In the genomic region with DNA sequence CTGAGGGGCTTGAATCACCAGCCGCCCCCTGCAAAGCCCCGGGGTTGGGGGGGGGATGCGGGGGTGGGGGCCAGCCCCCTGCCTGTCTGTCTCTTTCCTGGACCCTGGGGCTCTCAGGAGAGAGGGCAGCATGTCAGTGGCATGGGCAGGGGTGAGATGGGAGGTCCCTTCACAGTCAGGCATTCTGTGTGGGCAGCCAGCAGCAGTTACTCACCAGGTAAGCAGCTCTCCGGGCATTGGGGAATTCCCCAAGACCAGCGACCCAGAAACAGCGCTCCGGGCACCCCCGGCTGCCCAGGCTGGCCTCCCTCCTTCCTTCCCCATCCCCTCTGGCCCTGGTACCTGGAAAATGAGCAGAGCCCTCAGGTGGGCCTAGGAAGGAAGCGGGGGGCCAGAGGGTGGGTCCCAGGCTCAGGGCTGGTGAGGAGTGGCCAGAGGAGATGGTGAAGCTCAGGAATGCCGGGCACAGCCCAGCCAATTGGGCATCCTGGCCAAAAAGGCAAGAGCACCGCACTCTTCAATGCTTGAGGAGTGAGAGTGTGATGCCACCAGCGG, we compare ENCODE assay signal across 11 cellular contexts. TPM values are rescaled to one million over a fixed set of nuclear protein-coding genes. Genes with fewer than 3 reads are reported as not detected.
DNase-seq lines count a peak whose midpoint lies in the region; ATAC-seq lines count a peak whose summit lies in the region.
"Had no signal": no experiment of that assay in that cellular context is flagged by ENCODE, and none has a peak within 500 bp of the region (broad histone marks: within the 10 kb centered on the region; RNA-seq: fewer than 3 reads in every experiment).

No MANE protein-coding gene starts in this region.

- no peaks in the 10 kb centered on the region for H3K36me3 ChIP-seq in ACC112 (ENCODE audit: insufficient read depth, low read length)
- no peaks in the 10 kb centered on the region for H3K36me3 ChIP-seq in GM23248 (ENCODE audit: low read depth)

- H3F3A ChIP-seq in GM23248 (ENCODE audit: insufficient read depth) = peaks cover 5% of the 10 kb centered on the region; the same call in 1 of the 2 replicates

- ATAC-seq in activated T-helper 17 cell treated with anti-CD3 and anti-CD28 coated beads, Interleukin-2, amount 50 U/mL, for 72 hours (replicated peaks) = peak; percentile 80
- ATAC-seq in HG03135 (IDR thresholded peaks at IDR 0.05; ENCODE audit: unreplicated experiment) (no peak), HG03139 (IDR thresholded peaks at IDR 0.05; ENCODE audit: unreplicated experiment) (no peak), GM19324 (IDR thresholded peaks at IDR 0.05; ENCODE audit: low FRiP score, unreplicated experiment) (no peak)

- WGBS in GM23248 (ENCODE audit: low coverage in 1 of 2, low lambda C conversion rate in 2 of 2, missing lambda C conversion rate in 2 of 2), 2 experiments = 29 to 51% methylated on average over 9 to 12 of the region's 12 CpGs

- H3K27me3 ChIP-seq in ACC112 (ENCODE audit: insufficient read depth, low read length) (no peaks in the 10 kb centered on the region), GM23248 (replicated peaks; ENCODE audit: insufficient read depth) (no peaks in the 10 kb centered on the region)

- peaks cover 12% of the 10 kb centered on the region for H3K36me3 Mint-ChIP-seq in activated T-helper 17 cell treated with anti-CD3 and anti-CD28 coated beads, Interleukin-2, amount 50 U/mL, for 72 hours (ENCODE audit: low read depth)

- H3K27me3 Mint-ChIP-seq in activated T-helper 17 cell treated with anti-CD3 and anti-CD28 coated beads, Interleukin-2, amount 50 U/mL, for 72 hours = no peaks in the 10 kb centered on the region
- H3K27me3 Mint-ChIP-seq: activated CD4-positive, alpha-beta T cell treated with anti-CD3 and anti-CD28 coated beads, Interleukin-2, amount 10 ng/mL, durations not matched to agents 7 days and 5 days had no signal

- H3K79me2 ChIP-seq in ACC112 (ENCODE audit: control insufficient read depth, insufficient read depth, low read length, unreplicated experiment) (peaks cover 13% of the 10 kb centered on the region), GM23248 (ENCODE audit: insufficient read depth) (no peaks in the 10 kb centered on the region)

- no peaks in the 10 kb centered on the region for H3K9me3 Mint-ChIP-seq in activated T-helper 17 cell treated with anti-CD3 and anti-CD28 coated beads, Interleukin-2, amount 50 U/mL, for 72 hours
- H3K9me3 Mint-ChIP-seq: activated CD4-positive, alpha-beta T cell treated with anti-CD3 and anti-CD28 coated beads, Interleukin-2, amount 10 ng/mL, durations not matched to agents 7 days and 5 days had no signal

- DNase-seq in GM23248 (peak; percentile 89), kidney glomerular epithelial cell (lab: John Stamatoyannopoulos, UW) (peak; percentile 93), NCI-H1092 (lab: John Stamatoyannopoulos, UW) (no peak)
- DNase-seq: activated CD4-positive, alpha-beta T cell treated with anti-CD3 and anti-CD28 coated beads, Interleukin-2, amount 10 ng/mL, durations not matched to agents 7 days and 5 days had no signal

- H3K4me3 Mint-ChIP-seq in activated T-helper 17 cell treated with anti-CD3 and anti-CD28 coated beads, Interleukin-2, amount 50 U/mL, for 72 hours = peak overlapping the region; percentile 54
- H3K4me3 Mint-ChIP-seq: activated CD4-positive, alpha-beta T cell treated with anti-CD3 and anti-CD28 coated beads, Interleukin-2, amount 10 ng/mL, durations not matched to agents 7 days and 5 days had no signal

- H3K27ac ChIP-seq in ACC112 (ENCODE audit: low read depth, low read length) (peak overlapping the region; percentile 87), GM23248 (no peak overlapping the region)

- in situ Hi-C loops in GM23248 (cut with MboI) = no loop called here

- peak overlapping the region; percentile 36 for H3K27ac Mint-ChIP-seq in activated T-helper 17 cell treated with anti-CD3 and anti-CD28 coated beads, Interleukin-2, amount 50 U/mL, for 72 hours
- H3K27ac Mint-ChIP-seq: activated CD4-positive, alpha-beta T cell treated with anti-CD3 and anti-CD28 coated beads, Interleukin-2, amount 10 ng/mL, durations not matched to agents 7 days and 5 days; progenitor cell of endocrine pancreas had no signal

- H3K4me2 ChIP-seq in GM23248 (ENCODE audit: unreplicated experiment) = no peak overlapping the region

- peaks cover 22% of the 10 kb centered on the region for H3K4me1 Mint-ChIP-seq in activated T-helper 17 cell treated with anti-CD3 and anti-CD28 coated beads, Interleukin-2, amount 50 U/mL, for 72 hours

- no peak overlapping the region for H2AFZ ChIP-seq in ACC112 (ENCODE audit: low read length, unreplicated experiment)
- no peak overlapping the region for H2AFZ ChIP-seq in GM23248

- H3K4me3 ChIP-seq in ACC112 (ENCODE audit: low read depth, low read length) (no peak overlapping the region), GM23248 (no peak overlapping the region)

- no peaks in the 10 kb centered on the region for H3K9me3 ChIP-seq in GM23248 (ENCODE audit: low read depth)

- H3K9ac ChIP-seq in GM23248 = no peak overlapping the region

- no peaks in the 10 kb centered on the region for H4K20me1 ChIP-seq in GM23248 (ENCODE audit: insufficient read depth)

- H3K4me1 ChIP-seq in ACC112 (ENCODE audit: control insufficient read depth, insufficient read depth, low read length, unreplicated experiment) = peaks cover 58% of the 10 kb centered on the region
- H3K4me1 ChIP-seq in GM23248 (ENCODE audit: insufficient read depth) = peaks cover 25% of the 10 kb centered on the region

- no peaks in the 10 kb centered on the region for H3K9me2 ChIP-seq in GM23248 (ENCODE audit: insufficient read depth)

RNA-seq across cellular contexts. Expression of gene LIF, which starts 4.2 kb away (rescaled TPM):
- 1.6 and 1.9 TPM in 2 replicates for total RNA-seq in GM23248 (2014; rRNA removed; shearing (Covaris generic))
- 1.0 and 1.4 TPM in 2 replicates for polyA plus RNA-seq in GM23248 (2016; fragmentation: Nextera tagmentation; extraction: Ambion mirVana)
- 100 to 1,000 TPM; 175 to 300 TPM for total RNA-seq in activated T-helper 17 cell treated with anti-CD3 and anti-CD28 coated beads, Interleukin-2, amount 50 U/mL, for 72 hours

RNA-seq across cellular contexts. Expression of gene OSM, which starts 15.9 kb away (rescaled TPM):
- not detected in 2 replicates for total RNA-seq in GM23248 (2014; rRNA removed; shearing (Covaris generic))
- not detected in 2 replicates for polyA plus RNA-seq in GM23248 (2016; fragmentation: Nextera tagmentation; extraction: Ambion mirVana)
- total RNA-seq in activated T-helper 17 cell treated with anti-CD3 and anti-CD28 coated beads, Interleukin-2, amount 50 U/mL, for 72 hours = 10 to 100 TPM; 41.1 to 88.6 TPM
- total RNA-seq: dermis microvascular lymphatic vessel endothelial cell, progenitor cell of endocrine pancreas had no signal

RNA-seq across cellular contexts. Expression of gene CASTOR1, which starts 38.5 kb away (rescaled TPM):
- total RNA-seq in GM23248 (2014; rRNA removed; shearing (Covaris generic)) = 10.2 and 13.4 TPM in 2 replicates
- 8.7 and 10.2 TPM in 2 replicates for polyA plus RNA-seq in GM23248 (2016; fragmentation: Nextera tagmentation; extraction: Ambion mirVana)
- total RNA-seq in activated T-helper 17 cell treated with anti-CD3 and anti-CD28 coated beads, Interleukin-2, amount 50 U/mL, for 72 hours = 1 to 10 TPM; 4.6 to 4.8 TPM

Comparison
In these comparisons a context has a peak if more than half of its experiments do, and no peak if none do; other contexts are left out.
1. RNA of gene LIF, which starts 4.2 kb away (total RNA-seq): 175 to 300 TPM in activated T-helper 17 cell treated with anti-CD3 and anti-CD28 coated beads, Interleukin-2, amount 50 U/mL, for 72 hours; 1.6 to 1.9 TPM in GM23248; every median in the first group is over 10 times any median in the second.
2. RNA of gene OSM, which starts 15.9 kb away (total RNA-seq): 41.1 to 88.6 TPM in activated T-helper 17 cell treated with anti-CD3 and anti-CD28 coated beads, Interleukin-2, amount 50 U/mL, for 72 hours; not detected in GM23248; every median in the first group is over 10 times any median in the second.